In genomic region chr5:42423285-42424152, GRCh38 we compare ENCODE assay signal across 8 cellular contexts. TPM values are rescaled to one million over a fixed set of nuclear protein-coding genes. Genes with fewer than 3 reads are reported as not detected.
DNase-seq lines count a peak whose midpoint lies in the region; ATAC-seq and TF ChIP-seq lines count a peak whose summit lies in the region.

TSS of gene GHR (plus strand) at chr5:42423439. CDS start at chr5:42565875, 142,436 bp downstream.

- peak within 1 kb of the TSS; percentile 64 for H3K4me3 ChIP-seq in HUES48 (ENCODE audit: low read depth, low read length)
- peak within 1 kb of the TSS; percentile 38 to 50 for H3K4me3 ChIP-seq in Panc1 (ENCODE audit: low read depth in 2 of 2, low read length in 2 of 2)
- peak within 1 kb of the TSS; percentile 67 for H3K4me3 ChIP-seq in skeletal muscle cell (ENCODE audit: low read depth, low read length)

- no peak within 1 kb of the TSS for H3K9ac ChIP-seq in HUES48 (ENCODE audit: low read depth, low read length)

- H3K27ac ChIP-seq in HUES48 (ENCODE audit: low read depth, low read length) (no peak within 1 kb of the TSS), Panc1 (ENCODE audit: low read length) (no peak within 1 kb of the TSS)

- H3K9me3 ChIP-seq in HUES48 (ENCODE audit: control insufficient read depth, insufficient read depth, low read length) (0 out of 2 replicates have a peak, but pooled peaks cover 2% of the 10 kb centered on the region), Panc1 (ENCODE audit: control insufficient read depth, insufficient read depth, low read depth, low read length) (no peaks in the 10 kb centered on the region)

- intact Hi-C loops in Panc1 (cut with micrococcal nuclease; ENCODE audit: unreplicated experiment), result loop anchor here (2.0 to 10.0 kb wide), 3 partner anchors 159 to 461 kb away; no protein-coding TSS in a partner anchor

- H3K27me3 ChIP-seq in HUES48 (ENCODE audit: control insufficient read depth, insufficient read depth, low read length) (peaks cover 24% of the 10 kb centered on the region), Panc1 (ENCODE audit: control insufficient read depth, insufficient read depth, low read length) (peaks cover 7% of the 10 kb centered on the region)

- peaks cover 0 to 11% (median 5%) of the 10 kb centered on the region in 3 donors for H3K27me3 Mint-ChIP-seq in immature natural killer cell (ENCODE audit: low read depth in 3 of 3)

- H3K36me3 ChIP-seq in HUES48 (ENCODE audit: control insufficient read depth, insufficient read depth, low read length), result no peaks in the 10 kb centered on the region
- no peaks in the 10 kb centered on the region for H3K36me3 ChIP-seq in Panc1 (ENCODE audit: control insufficient read depth, insufficient read depth, low read length)

- no peaks in the 10 kb centered on the region for H3K36me3 Mint-ChIP-seq in immature natural killer cell

- no TSS peak for BruUV-seq in Panc1 (replicated peaks; lab: Mats Ljungman, UMichigan)

- TF ChIP-seq CTCF in Panc1 (IDR thresholded peaks at IDR 0.05), result peak; percentile 85

- H3K4me1 Mint-ChIP-seq in immature natural killer cell, result no peaks in the 10 kb centered on the region

- POLR2A ChIA-PET in Panc1 (lab: Charles Lee), result no interaction called here

- ATAC-seq in GM21367 (IDR thresholded peaks at IDR 0.05; ENCODE audit: unreplicated experiment) (peak; percentile 87), Panc1 (peak; percentile 97)

- DNase-seq in DMS53 (lab: John Stamatoyannopoulos, UW), result peak; percentile 92
- DNase-seq in Panc1 (ENCODE audit: low read depth, low spot score), result peak; percentile 58
- peak; percentile 63 for DNase-seq in cerebellar cortex (ENCODE audit: low spot score)
- DNase-seq in iPS-NIHi11 (ENCODE audit: low spot score), result peak; percentile 86
- peak; percentile 81 for DNase-seq in skeletal muscle cell (ENCODE audit: low read depth)
- DNase-seq in immature natural killer cell, result no peak

- H3K4me3 Mint-ChIP-seq in immature natural killer cell, result no peak within 1 kb of the TSS

- in situ Hi-C loops in Panc1 (cut with HindIII; ENCODE audit: low pct_unique_long_range_greater_than_20kb, low sequenced_read_pairs), result no loop called here

- peaks cover 0 to 5% (median 0%) of the 10 kb centered on the region in 6 donors for H3K9me3 Mint-ChIP-seq in immature natural killer cell

- no peak within 1 kb of the TSS for H3K27ac Mint-ChIP-seq in immature natural killer cell

- H3K4me1 ChIP-seq in HUES48 (ENCODE audit: control insufficient read depth, insufficient read depth, low read length), result 0 out of 2 replicates have a peak, but pooled peaks cover 5% of the 10 kb centered on the region
- H3K4me1 ChIP-seq in Panc1 (ENCODE audit: control insufficient read depth, insufficient read depth, low read length), result peaks cover 7% of the 10 kb centered on the region

- CTCF ChIA-PET in Panc1 (lab: Charles Lee), result interaction anchor here (1.2 to 1.3 kb wide), 2 partner anchors 162 to 344 kb away, joined by 3 to 4 read pairs; no protein-coding TSS in a partner anchor

RNA-seq across cellular contexts. Expression of gene GHR, which starts in this region (rescaled TPM):
- 0.05 TPM for total RNA-seq in Panc1 (2021; ENCODE audit: unreplicated experiment)
- polyA plus RNA-seq in Panc1 (2012; ENCODE audit: insufficient read length), result 0.21 TPM
- polyA plus RNA-seq in immature natural killer cell, result not detected

Comparison
In these comparisons a context has a peak if more than half of its experiments do, and no peak if none do; other contexts are left out.
1. Peak in DNase-seq, ATAC-seq and H3K4me3 ChIP-seq in Panc1; RNA of the gene not detected or under 1 TPM.
2. DNase-seq: peak in DMS53 (single experiment), cerebellar cortex (single experiment), iPS-NIHi11 (single experiment) and skeletal muscle cell (single experiment); none in immature natural killer cell (0 of 3).
3. Peak in every context shown above with its lines, with median percentiles within 50 percentile points of each other: H3K4me3 ChIP-seq.